Comparison of ENCODE assay signal across 17 cellular contexts in the genomic region with DNA sequence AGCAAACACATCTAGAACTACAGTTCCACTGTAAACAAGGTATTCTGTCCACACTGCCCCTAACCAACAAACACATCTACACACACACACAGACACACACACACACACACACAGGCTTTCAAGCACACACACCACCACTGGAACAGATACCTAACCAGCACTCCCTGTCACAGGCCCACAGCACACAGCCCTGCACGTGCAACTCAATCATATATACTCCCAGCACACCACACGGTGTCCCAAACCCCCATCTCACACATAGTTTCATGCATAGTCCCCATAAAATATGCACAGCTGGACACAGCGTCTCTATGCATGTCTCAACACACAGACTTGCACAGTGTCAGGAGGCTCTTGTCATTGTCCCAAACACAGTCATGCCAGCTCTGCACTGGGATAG. TPM values are rescaled to one million over a fixed set of nuclear protein-coding genes. Genes with fewer than 3 reads are reported as not detected.
"Had no signal": no experiment of that assay in that cellular context is flagged by ENCODE, and none has a peak within 500 bp of the region (broad histone marks: within the 10 kb centered on the region; RNA-seq: fewer than 3 reads in every experiment).

No MANE protein-coding gene starts in this region.

- H3K4me3 ChIP-seq: adrenal gland, testis had no signal

- H3K9me3 ChIP-seq: adrenal gland, testis had no signal

- ATAC-seq: natural killer cell treated with Interleukin-12 subunit alpha and Interleukin-12 subunit beta and Interleukin-15 and Interleukin-18, amount 100 ng/mL, for 72 hours; sciatic nerve had no signal

- DNase-seq: activated B cell treated with CpG ODN at 0.5 μM for 24 hours; activated CD4-positive, alpha-beta T cell treated with anti-CD3 and anti-CD28 coated beads, Interleukin-2, amount 10 ng/mL, durations not matched to agents 24 days and 14 days; activated naive CD4-positive, alpha-beta T cell treated with anti-CD3 and anti-CD28 coated beads, Interleukin-2, amount 50 U/mL, for 16 hours; adrenal gland; glutamatergic neuron; stimulated activated CD4-positive, alpha-beta T cell treated with anti-CD3 and anti-CD28 coated beads, Interleukin-12 subunit alpha, Interleukin-12 subunit beta, amount 100 ng/mL, for 4 hours; stimulated activated naive CD4-positive, alpha-beta T cell; T-helper 2 cell; testis had no signal

- H3K27me3 ChIP-seq: adrenal gland, testis had no signal

- H3K36me3 ChIP-seq: adrenal gland had no signal

- H3K27ac ChIP-seq: adrenal gland, testis had no signal

RNA-seq across cellular contexts. Expression of a gene that starts 28.4 kb away (rescaled TPM):
- total RNA-seq: activated B cell treated with CpG ODN at 0.5 μM for 24 hours; activated CD4-positive, alpha-beta T cell treated with anti-CD3 and anti-CD28 coated beads, Interleukin-2, amount 10 ng/mL, durations not matched to agents 24 days and 14 days; activated T-helper 2 cell treated with anti-CD3 and anti-CD28 coated beads, Interferon-gamma antibody, Interleukin-2, Interleukin-4, amounts not matched to agents 10 μg/mL and 5 μg/mL and 100 μg/mL, durations not matched to agents 14 hours and 24 hours and 36 hours; adrenal gland; endodermal cell; fibroblast of villous mesenchyme; mucosa of gallbladder; natural killer cell treated with Interleukin-12 subunit alpha and Interleukin-12 subunit beta and Interleukin-15 and Interleukin-18, amount 100 ng/mL, for 72 hours; osteoblast; pulmonary artery endothelial cell; sciatic nerve had no signal

RNA-seq across cellular contexts. Expression of a gene that starts 43.1 kb away (rescaled TPM):
- total RNA-seq: activated B cell treated with CpG ODN at 0.5 μM for 24 hours; activated CD4-positive, alpha-beta T cell treated with anti-CD3 and anti-CD28 coated beads, Interleukin-2, amount 10 ng/mL, durations not matched to agents 24 days and 14 days; activated T-helper 2 cell treated with anti-CD3 and anti-CD28 coated beads, Interferon-gamma antibody, Interleukin-2, Interleukin-4, amounts not matched to agents 10 μg/mL and 5 μg/mL and 100 μg/mL, durations not matched to agents 14 hours and 24 hours and 36 hours; adrenal gland; endodermal cell; fibroblast of villous mesenchyme; mucosa of gallbladder; natural killer cell treated with Interleukin-12 subunit alpha and Interleukin-12 subunit beta and Interleukin-15 and Interleukin-18, amount 100 ng/mL, for 72 hours; osteoblast; pulmonary artery endothelial cell; sciatic nerve had no signal
